20 cellular contexts compared by ENCODE assay signal in genomic region chr2:138510319-138510718, GRCh38. TPM values are rescaled to one million over a fixed set of nuclear protein-coding genes. Genes with fewer than 3 reads are reported as not detected.
DNase-seq lines count a peak whose midpoint lies in the region; ATAC-seq, FAIRE-seq and TF ChIP-seq lines count a peak whose summit lies in the region.
"Had no signal": no experiment of that assay in that cellular context is flagged by ENCODE, and none has a peak within 500 bp of the region (broad histone marks: within the 10 kb centered on the region; RNA-seq: fewer than 3 reads in every experiment).

No MANE protein-coding gene starts in this region.

- no peaks in the 10 kb centered on the region for H3K9me3 ChIP-seq in keratinocyte (ENCODE audit: control insufficient read depth, low read depth, low read length)
- H3K9me3 ChIP-seq: BE2C had no signal

- no peak for TF ChIP-seq CTCF in keratinocyte (optimal IDR thresholded peaks at IDR 0.05 in 1 of 3, IDR thresholded peaks at IDR 0.05 in 1 of 3, conservative IDR thresholded peaks at IDR 0.05 in 1 of 3; ENCODE audit: extremely low read depth in 1 of 3, insufficient read depth in 2 of 3, low read length in 3 of 3)

- FAIRE-seq in GM18507 (lab: Jason Lieb, UNC) = peak; percentile 51
- peak; percentile 5 for FAIRE-seq in keratinocyte (lab: Jason Lieb, UNC)

- no peak overlapping the region for H3K9ac ChIP-seq in keratinocyte (ENCODE audit: control insufficient read depth, extremely low read depth, insufficient read depth, low read length)

- no peak overlapping the region for H3K27ac ChIP-seq in keratinocyte (ENCODE audit: control insufficient read depth, insufficient read depth, low read length)

- H3K4me2 ChIP-seq in keratinocyte (ENCODE audit: control insufficient read depth, extremely low read depth, insufficient read depth, low read depth, low read length) = no peak overlapping the region

- H3K36me3 ChIP-seq in keratinocyte (ENCODE audit: control insufficient read depth in 2 of 2, extremely low read depth in 1 of 2, insufficient read depth in 2 of 2, low read length in 2 of 2) = no peaks in the 10 kb centered on the region
- H3K36me3 ChIP-seq: BE2C had no signal

- no peak overlapping the region for H2AFZ ChIP-seq in keratinocyte (ENCODE audit: control insufficient read depth, low read length)

- no peaks in the 10 kb centered on the region for H3K27me3 ChIP-seq in keratinocyte (ENCODE audit: control insufficient read depth, extremely low read depth, insufficient read depth, low read length)
- H3K27me3 ChIP-seq: BE2C had no signal

- peaks cover 90% of the 10 kb centered on the region for H3K79me2 ChIP-seq in keratinocyte (ENCODE audit: control insufficient read depth, insufficient read depth, low read length)

- peaks cover 4% of the 10 kb centered on the region for H4K20me1 ChIP-seq in keratinocyte (ENCODE audit: control insufficient read depth, extremely low read depth, insufficient read depth, low read length)

- no peak overlapping the region for H3K4me3 ChIP-seq in keratinocyte (ENCODE audit: control insufficient read depth in 2 of 3, extremely low read depth in 1 of 3, insufficient read depth in 2 of 3, low read depth in 1 of 3, low read length in 3 of 3)

- DNase-seq in NCI-H510A treated with DMSO at 0.1 percent for 48 hours (lab: John Stamatoyannopoulos, UW) (peak; percentile 27), NCI-H510A (lab: John Stamatoyannopoulos, UW) (no peak), GM18507 (ENCODE audit: extremely low spot score, insufficient read length, low read depth) (no peak), keratinocyte (ENCODE audit: low read depth, low spot score) (no peak), posterior cingulate gyrus (no peak), activated gamma-delta T cell (lab: John Stamatoyannopoulos, UW) (no peak)
- DNase-seq: ACHN; BE2C; C1 segment of cervical spinal cord; CD4-positive, CD25-positive, alpha-beta regulatory T cell; CD8-positive, alpha-beta memory T cell; COR-L47; DMS 273 treated with DMSO at 0.1 percent for 48 hours; DMS53; DND-41; EL; GOT3; H7 had no signal

- dilution Hi-C loops in keratinocyte (cut with MboI; ENCODE audit: extremely low pct_ligation_motif_present, low sequenced_read_pairs) = no loop called here

- ATAC-seq in HG02840 (IDR thresholded peaks at IDR 0.05; ENCODE audit: low FRiP score, unreplicated experiment) = no peak
- ATAC-seq: HCT116 had no signal

- no peaks in the 10 kb centered on the region for H3K9me1 ChIP-seq in keratinocyte (ENCODE audit: control insufficient read depth, extremely low read depth, insufficient read depth, low read length)

- peaks cover 12% of the 10 kb centered on the region for H3K4me1 ChIP-seq in keratinocyte (ENCODE audit: control insufficient read depth, extremely low read depth, insufficient read depth, low read length)
- H3K4me1 ChIP-seq: BE2C had no signal

- intact Hi-C loops in posterior cingulate gyrus (cut with DNase I) = no loop called here

RNA-seq across cellular contexts. Expression of gene SPOPL, which starts 8.7 kb away (rescaled TPM):
- polyA plus RNA-seq in keratinocyte = 9.1 to 16.5 TPM (median 11.4 TPM) in 3 replicates
- 13.7 TPM for polyA plus RNA-seq in keratinocyte (2011; ENCODE audit: low read depth)
- polyA plus RNA-seq in keratinocyte (2011; cell fraction: cytosol; rRNA removed) = 8.9 and 18.8 TPM in 2 replicates
- polyA plus RNA-seq in keratinocyte (2011; cell fraction: nucleus; rRNA removed) = 11.8 and 13.3 TPM in 2 replicates
- polyA plus RNA-seq in keratinocyte (2012; ENCODE audit: low replicate concordance) = 9.8 and 9.9 TPM in 2 replicates
- polyA minus RNA-seq in keratinocyte = 3.8 to 20.0 TPM (median 8.4 TPM) in 3 replicates
- polyA minus RNA-seq in keratinocyte (2011; cell fraction: cytosol; rRNA and poly(A)+ RNA removed) = 20.3 TPM
- 11.9 and 24.4 TPM in 2 replicates for polyA minus RNA-seq in keratinocyte (2011; cell fraction: nucleus; rRNA and poly(A)+ RNA removed)
